22 cellular contexts compared by ENCODE assay signal in the genomic region with DNA sequence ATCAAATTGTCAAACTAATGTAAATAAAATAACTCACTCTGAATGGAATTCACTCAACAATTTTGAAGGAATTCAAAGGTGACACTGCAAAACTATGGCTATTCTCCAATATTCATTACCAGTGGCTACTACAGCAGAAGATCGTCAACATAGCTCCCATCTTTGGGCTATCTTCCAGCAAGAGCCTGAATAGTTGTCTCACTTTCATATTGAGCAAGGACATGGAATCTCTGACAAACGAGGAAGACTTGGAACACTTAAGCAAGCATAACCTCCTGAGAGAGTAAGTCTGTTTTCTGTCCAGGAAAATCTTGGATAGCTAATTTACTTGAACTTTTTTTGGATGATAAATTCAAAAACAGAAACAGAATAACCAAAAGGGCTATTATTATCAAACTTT. TPM values are rescaled to one million over a fixed set of nuclear protein-coding genes. Genes with fewer than 3 reads are reported as not detected.
DNase-seq lines count a peak whose midpoint lies in the region; ATAC-seq and TF ChIP-seq lines count a peak whose summit lies in the region.
"Had no signal": no experiment of that assay in that cellular context is flagged by ENCODE, and none has a peak within 500 bp of the region (broad histone marks: within the 10 kb centered on the region; RNA-seq: fewer than 3 reads in every experiment).

No MANE protein-coding gene starts in this region.

- H3K27me3 Mint-ChIP-seq in nephron (ENCODE audit: low read depth) = no peaks in the 10 kb centered on the region

- peaks cover 4% of the 10 kb centered on the region for H3K9me3 Mint-ChIP-seq in nephron
- H3K9me3 Mint-ChIP-seq: activated T-helper 17 cell treated with anti-CD3 and anti-CD28 coated beads, Interleukin-2, amount 50 U/mL, for 72 hours; natural killer cell had no signal

- H3K9me3 ChIP-seq in uterus = no peaks in the 10 kb centered on the region
- H3K9me3 ChIP-seq: BLaER1 treated with 17β-estradiol and CSF1 and Interleukin-3, amounts not matched to agents 10 nM and 100 nM; MG63; thoracic aorta had no signal

- peak overlapping the region; percentile 73 to 91 (median 78) for H3K27ac Mint-ChIP-seq in nephron
- H3K27ac Mint-ChIP-seq: activated T-helper 17 cell treated with anti-CD3 and anti-CD28 coated beads, Interleukin-2, amount 50 U/mL, for 72 hours; natural killer cell; T-helper 17 cell; WTC11 had no signal

- peak overlapping the region in 1 of 3 experiments; percentile 19 for H3K4me3 Mint-ChIP-seq in nephron
- H3K4me3 Mint-ChIP-seq: activated T-helper 17 cell treated with anti-CD3 and anti-CD28 coated beads, Interleukin-2, amount 50 U/mL, for 72 hours; natural killer cell; T-helper 17 cell; WTC11 had no signal

- peaks cover 0 to 6% of the 10 kb centered on the region in 2 donors for H3K4me1 ChIP-seq in uterus
- H3K4me1 ChIP-seq: BLaER1 treated with 17β-estradiol and CSF1 and Interleukin-3, amounts not matched to agents 10 nM and 100 nM had no signal

- no peak for ATAC-seq in HG02623 (IDR thresholded peaks at IDR 0.05; ENCODE audit: unreplicated experiment)
- ATAC-seq: activated T-helper 17 cell treated with anti-CD3 and anti-CD28 coated beads, Interleukin-2, amount 50 U/mL, for 72 hours; left lobe of liver; natural killer cell; T-helper 17 cell; WTC11 had no signal

- H3K36me3 ChIP-seq in uterus = no peaks in the 10 kb centered on the region
- H3K36me3 ChIP-seq: BLaER1 treated with 17β-estradiol and CSF1 and Interleukin-3, amounts not matched to agents 10 nM and 100 nM; MG63; thoracic aorta had no signal

- peaks cover 52% of the 10 kb centered on the region for H3K4me1 Mint-ChIP-seq in nephron
- H3K4me1 Mint-ChIP-seq: activated T-helper 17 cell treated with anti-CD3 and anti-CD28 coated beads, Interleukin-2, amount 50 U/mL, for 72 hours; natural killer cell; T-helper 17 cell had no signal

- no peaks in the 10 kb centered on the region for H3K36me3 Mint-ChIP-seq in nephron (ENCODE audit: low read depth)
- H3K36me3 Mint-ChIP-seq: natural killer cell, WTC11 had no signal

- H3K27me3 ChIP-seq in uterus = no peaks in the 10 kb centered on the region
- H3K27me3 ChIP-seq: BLaER1 treated with 17β-estradiol and CSF1 and Interleukin-3, amounts not matched to agents 10 nM and 100 nM had no signal

- TF ChIP-seq POLR2A in uterus (IDR thresholded peaks at IDR 0.05) = no peak

- H3K4me3 ChIP-seq in fibroblast of the aortic adventitia (ENCODE audit: low read depth, low read length) = no peak overlapping the region
- no peak overlapping the region for H3K4me3 ChIP-seq in uterus
- H3K4me3 ChIP-seq: BLaER1 treated with 17β-estradiol and CSF1 and Interleukin-3, amounts not matched to agents 10 nM and 100 nM; MG63; thoracic aorta had no signal

- intact Hi-C loops in uterus (cut with DNase I; ENCODE audit: low total_unique reads) = no loop called here

- TF ChIP-seq CTCF in fibroblast of the aortic adventitia (IDR thresholded peaks at IDR 0.05; ENCODE audit: insufficient read depth, low read length) = no peak
- no peak for TF ChIP-seq CTCF in nephron (IDR thresholded peaks at IDR 0.05; ENCODE audit: unreplicated experiment in 3 of 3)
- TF ChIP-seq CTCF in uterus (IDR thresholded peaks at IDR 0.05) = no peak

- DNase-seq in RPMI7951 (ENCODE audit: low read depth) (peak; percentile 14), fibroblast of the aortic adventitia (ENCODE audit: low read depth) (peak; percentile 75), uterus (peak in 1 of 2 donors; percentile 51), LoVo (ENCODE audit: low spot score) (no peak)
- no peak for DNase-seq in activated naive CD4-positive, alpha-beta T cell treated with Interleukin-2 at 50 U/mL for 16 hours
- DNase-seq: amniotic stem cell; DMS 273 treated with DMSO at 0.1 percent for 48 hours; MG63; natural killer cell; NCI-H187 treated with DMSO at 0.1 percent for 48 hours; retina; SHP77; stimulated activated CD4-positive, alpha-beta T cell treated with anti-CD3 and anti-CD28 coated beads, Interleukin-4, amount 100 ng/mL, for 1 hour; T-helper 17 cell had no signal

- H3K27ac ChIP-seq in uterus = peak overlapping the region; percentile 26 to 59
- H3K27ac ChIP-seq: BLaER1 treated with 17β-estradiol and CSF1 and Interleukin-3, amounts not matched to agents 10 nM and 100 nM; thoracic aorta had no signal

RNA-seq across cellular contexts. Expression of a gene that starts 54.8 kb away (rescaled TPM):
- total RNA-seq in RPMI7951 (2014; rRNA removed; shearing (Covaris generic)) = 71.3 and 75.6 TPM in 2 replicates
- total RNA-seq in fibroblast of the aortic adventitia (ENCODE audit: low replicate concordance) (2.4 and 8.8 TPM in 2 replicates), uterus (100 to 1,000 TPM in 1 of 4 donors, 10 to 100 TPM in 3; 43.7 to 105 (median 57.5) TPM)
- total RNA-seq: activated T-helper 17 cell treated with anti-CD3 and anti-CD28 coated beads, Interleukin-2, amount 50 U/mL, for 72 hours; endothelial cell of umbilical vein; natural killer cell; T-helper 17 cell; WTC11 had no signal

Comparison
In these comparisons a context has a peak if more than half of its experiments do, and no peak if none do; other contexts are left out.
1. DNase-seq: peak in RPMI7951 (single experiment) and fibroblast of the aortic adventitia (single experiment); none in activated naive CD4-positive, alpha-beta T cell treated with Interleukin-2 at 50 U/mL for 16 hours (single experiment) and LoVo (single experiment).